ENCODE assay signal across 8 cellular contexts in genomic region chr3:172808969-172809546, GRCh38. TPM values are rescaled to one million over a fixed set of nuclear protein-coding genes. Genes with fewer than 3 reads are reported as not detected.
DNase-seq lines count a peak whose midpoint lies in the region; TF ChIP-seq lines count a peak whose summit lies in the region.

No MANE protein-coding gene starts in this region.

- no peak overlapping the region for H3K4me3 ChIP-seq in right atrium auricular region

- no peak overlapping the region for H3K4me3 Mint-ChIP-seq in T-helper 2 cell treated with Interferon-gamma antibody and Interleukin-4, amounts not matched to agents 5 μg/mL and 100 μg/mL, for 36 hours

- H3K36me3 ChIP-seq in right atrium auricular region, result no peaks in the 10 kb centered on the region

- H3K9me3 Mint-ChIP-seq in T-helper 2 cell treated with Interferon-gamma antibody and Interleukin-4, amounts not matched to agents 5 μg/mL and 100 μg/mL, for 36 hours, result no peaks in the 10 kb centered on the region

- H3K27me3 Mint-ChIP-seq in T-helper 2 cell treated with Interferon-gamma antibody and Interleukin-4, amounts not matched to agents 5 μg/mL and 100 μg/mL, for 36 hours (ENCODE audit: low read depth), result no peaks in the 10 kb centered on the region

- H3K27ac ChIP-seq in right atrium auricular region (no peak overlapping the region), substantia nigra (ENCODE audit: low read depth, low read length, poor library complexity, severe bottlenecking) (no peak overlapping the region)

- H3K36me3 Mint-ChIP-seq in T-helper 2 cell treated with Interferon-gamma antibody and Interleukin-4, amounts not matched to agents 5 μg/mL and 100 μg/mL, for 36 hours (ENCODE audit: low read depth), result peaks cover 27% of the 10 kb centered on the region

- H3K27me3 ChIP-seq in right atrium auricular region, result no peaks in the 10 kb centered on the region

- in situ Hi-C loops in SK-MEL-5 (cut with HindIII; ENCODE audit: low pct_unique_long_range_greater_than_20kb, low sequenced_read_pairs), result no loop called here

- H3K4me1 Mint-ChIP-seq in T-helper 2 cell treated with Interferon-gamma antibody and Interleukin-4, amounts not matched to agents 5 μg/mL and 100 μg/mL, for 36 hours (ENCODE audit: low read depth), result no peaks in the 10 kb centered on the region

- no peak overlapping the region for H3K27ac Mint-ChIP-seq in T-helper 2 cell treated with Interferon-gamma antibody and Interleukin-4, amounts not matched to agents 5 μg/mL and 100 μg/mL, for 36 hours

- DNase-seq in DMS79 treated with DMSO at 0.1 percent for 48 hours (lab: John Stamatoyannopoulos, UW) (peak; percentile 8), DMS79 (lab: John Stamatoyannopoulos, UW) (no peak), LHCN-M2 (ENCODE audit: low read depth) (peak; percentile 35), SK-MEL-5 (ENCODE audit: low read depth, low spot score) (peak; percentile 64), right atrium auricular region (ENCODE audit: low spot score) (no peak), substantia nigra (lab: John Stamatoyannopoulos, UW) (no peak), HK-2 (ENCODE audit: unreplicated experiment) (no peak)
- no peak for DNase-seq in T-helper 2 cell treated with Interferon-gamma antibody and Interleukin-4, amounts not matched to agents 5 μg/mL and 100 μg/mL, for 36 hours (ENCODE audit: low spot score)

- peak; percentile 22 to 58 for TF ChIP-seq CTCF in right atrium auricular region (IDR thresholded peaks at IDR 0.05)

- H3K9me3 ChIP-seq in right atrium auricular region, result no peaks in the 10 kb centered on the region

- H3K4me1 ChIP-seq in right atrium auricular region, result no peaks in the 10 kb centered on the region

RNA-seq across cellular contexts. Expression of gene ECT2, which starts 58.5 kb away (rescaled TPM):
- 109 and 120 TPM in 2 replicates for total RNA-seq in LHCN-M2 (2014; rRNA removed)
- polyA plus RNA-seq in LHCN-M2 (2012), result 13.4 TPM
- total RNA-seq in SK-MEL-5 (2014; rRNA removed; shearing (Covaris generic)), result 37.4 and 39.1 TPM in 2 replicates
- polyA plus RNA-seq in SK-MEL-5 (2015; cell fraction: cytosol; rRNA removed), result 33.5 and 37.6 TPM in 2 replicates
- 45.7 and 50.8 TPM in 2 replicates for polyA plus RNA-seq in SK-MEL-5 (2015; cell fraction: nucleus; rRNA removed)
- 1 to 10 TPM; 2.2 to 4.2 TPM for total RNA-seq in right atrium auricular region

Comparison
In these comparisons a context has a peak if more than half of its experiments do, and no peak if none do; other contexts are left out.
1. DNase-seq: peak in DMS79 treated with DMSO at 0.1 percent for 48 hours (single experiment), LHCN-M2 (single experiment) and SK-MEL-5 (single experiment); none in DMS79 (single experiment), right atrium auricular region (single experiment), T-helper 2 cell treated with Interferon-gamma antibody and Interleukin-4, amounts not matched to agents 5 μg/mL and 100 μg/mL, for 36 hours (single experiment), substantia nigra (0 of 49) and HK-2 (single experiment).